Comparison of ENCODE assay signal across 1 cellular context in genomic region chr16:67719778-67720144, GRCh38.
TF ChIP-seq lines count a peak whose summit lies in the region.

No MANE protein-coding gene starts in this region.

TF ChIP-seq in GM23338, 12 proteins besides CTCF, POLR2A, EP300 and RAD21 (continued from another document):
- TF ChIP-seq, protein P1, sequence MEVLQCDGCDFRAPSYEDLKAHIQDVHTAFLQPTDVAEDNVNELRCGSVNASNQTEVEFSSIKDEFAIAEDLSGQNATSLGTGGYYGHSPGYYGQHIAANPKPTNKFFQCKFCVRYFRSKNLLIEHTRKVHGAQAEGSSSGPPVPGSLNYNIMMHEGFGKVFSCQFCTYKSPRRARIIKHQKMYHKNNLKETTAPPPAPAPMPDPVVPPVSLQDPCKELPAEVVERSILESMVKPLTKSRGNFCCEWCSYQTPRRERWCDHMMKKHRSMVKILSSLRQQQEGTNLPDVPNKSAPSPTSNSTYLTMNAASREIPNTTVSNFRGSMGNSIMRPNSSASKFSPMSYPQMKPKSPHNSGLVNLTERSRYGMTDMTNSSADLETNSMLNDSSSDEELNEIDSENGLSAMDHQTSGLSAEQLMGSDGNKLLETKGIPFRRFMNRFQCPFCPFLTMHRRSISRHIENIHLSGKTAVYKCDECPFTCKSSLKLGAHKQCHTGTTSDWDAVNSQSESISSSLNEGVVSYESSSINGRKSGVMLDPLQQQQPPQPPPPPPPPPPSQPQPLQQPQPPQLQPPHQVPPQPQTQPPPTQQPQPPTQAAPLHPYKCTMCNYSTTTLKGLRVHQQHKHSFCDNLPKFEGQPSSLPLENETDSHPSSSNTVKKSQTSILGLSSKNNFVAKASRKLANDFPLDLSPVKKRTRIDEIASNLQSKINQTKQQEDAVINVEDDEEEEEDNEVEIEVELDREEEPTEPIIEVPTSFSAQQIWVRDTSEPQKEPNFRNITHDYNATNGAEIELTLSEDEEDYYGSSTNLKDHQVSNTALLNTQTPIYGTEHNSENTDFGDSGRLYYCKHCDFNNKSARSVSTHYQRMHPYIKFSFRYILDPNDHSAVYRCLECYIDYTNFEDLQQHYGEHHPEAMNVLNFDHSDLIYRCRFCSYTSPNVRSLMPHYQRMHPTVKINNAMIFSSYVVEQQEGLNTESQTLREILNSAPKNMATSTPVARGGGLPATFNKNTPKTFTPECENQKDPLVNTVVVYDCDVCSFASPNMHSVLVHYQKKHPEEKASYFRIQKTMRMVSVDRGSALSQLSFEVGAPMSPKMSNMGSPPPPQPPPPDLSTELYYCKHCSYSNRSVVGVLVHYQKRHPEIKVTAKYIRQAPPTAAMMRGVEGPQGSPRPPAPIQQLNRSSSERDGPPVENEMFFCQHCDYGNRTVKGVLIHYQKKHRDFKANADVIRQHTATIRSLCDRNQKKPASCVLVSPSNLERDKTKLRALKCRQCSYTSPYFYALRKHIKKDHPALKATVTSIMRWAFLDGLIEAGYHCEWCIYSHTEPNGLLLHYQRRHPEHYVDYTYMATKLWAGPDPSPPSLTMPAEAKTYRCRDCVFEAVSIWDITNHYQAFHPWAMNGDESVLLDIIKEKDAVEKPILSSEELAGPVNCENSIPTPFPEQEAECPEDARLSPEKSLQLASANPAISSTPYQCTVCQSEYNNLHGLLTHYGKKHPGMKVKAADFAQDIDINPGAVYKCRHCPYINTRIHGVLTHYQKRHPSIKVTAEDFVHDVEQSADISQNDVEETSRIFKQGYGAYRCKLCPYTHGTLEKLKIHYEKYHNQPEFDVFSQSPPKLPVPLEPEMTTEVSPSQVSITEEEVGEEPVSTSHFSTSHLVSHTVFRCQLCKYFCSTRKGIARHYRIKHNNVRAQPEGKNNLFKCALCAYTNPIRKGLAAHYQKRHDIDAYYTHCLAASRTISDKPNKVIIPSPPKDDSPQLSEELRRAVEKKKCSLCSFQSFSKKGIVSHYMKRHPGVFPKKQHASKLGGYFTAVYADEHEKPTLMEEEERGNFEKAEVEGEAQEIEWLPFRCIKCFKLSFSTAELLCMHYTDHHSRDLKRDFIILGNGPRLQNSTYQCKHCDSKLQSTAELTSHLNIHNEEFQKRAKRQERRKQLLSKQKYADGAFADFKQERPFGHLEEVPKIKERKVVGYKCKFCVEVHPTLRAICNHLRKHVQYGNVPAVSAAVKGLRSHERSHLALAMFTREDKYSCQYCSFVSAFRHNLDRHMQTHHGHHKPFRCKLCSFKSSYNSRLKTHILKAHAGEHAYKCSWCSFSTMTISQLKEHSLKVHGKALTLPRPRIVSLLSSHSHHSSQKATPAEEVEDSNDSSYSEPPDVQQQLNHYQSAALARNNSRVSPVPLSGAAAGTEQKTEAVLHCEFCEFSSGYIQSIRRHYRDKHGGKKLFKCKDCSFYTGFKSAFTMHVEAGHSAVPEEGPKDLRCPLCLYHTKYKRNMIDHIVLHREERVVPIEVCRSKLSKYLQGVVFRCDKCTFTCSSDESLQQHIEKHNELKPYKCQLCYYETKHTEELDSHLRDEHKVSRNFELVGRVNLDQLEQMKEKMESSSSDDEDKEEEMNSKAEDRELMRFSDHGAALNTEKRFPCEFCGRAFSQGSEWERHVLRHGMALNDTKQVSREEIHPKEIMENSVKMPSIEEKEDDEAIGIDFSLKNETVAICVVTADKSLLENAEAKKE (CRISPR knock-in tag; IDR thresholded peaks at IDR 0.05): no peak
- TF ChIP-seq EZH2 (IDR thresholded peaks at IDR 0.05; ENCODE audit: low read depth, unreplicated experiment) (no peak), JUNB (IDR thresholded peaks at IDR 0.05; ENCODE audit: unreplicated experiment) (no peak), POLR2AphosphoS5 (IDR thresholded peaks at IDR 0.05; ENCODE audit: low read depth) (no peak), NANOG (IDR thresholded peaks at IDR 0.05; ENCODE audit: borderline replicate concordance) (no peak), STAT1 (IDR thresholded peaks at IDR 0.05; ENCODE audit: unreplicated experiment) (no peak), EZH2phosphoT487 (IDR thresholded peaks at IDR 0.05; ENCODE audit: unreplicated experiment) (no peak), CREB1 (CRISPR knock-in tag; IDR thresholded peaks at IDR 0.05; ENCODE audit: low read depth) (no peak)
- TF ChIP-seq, protein P2, sequence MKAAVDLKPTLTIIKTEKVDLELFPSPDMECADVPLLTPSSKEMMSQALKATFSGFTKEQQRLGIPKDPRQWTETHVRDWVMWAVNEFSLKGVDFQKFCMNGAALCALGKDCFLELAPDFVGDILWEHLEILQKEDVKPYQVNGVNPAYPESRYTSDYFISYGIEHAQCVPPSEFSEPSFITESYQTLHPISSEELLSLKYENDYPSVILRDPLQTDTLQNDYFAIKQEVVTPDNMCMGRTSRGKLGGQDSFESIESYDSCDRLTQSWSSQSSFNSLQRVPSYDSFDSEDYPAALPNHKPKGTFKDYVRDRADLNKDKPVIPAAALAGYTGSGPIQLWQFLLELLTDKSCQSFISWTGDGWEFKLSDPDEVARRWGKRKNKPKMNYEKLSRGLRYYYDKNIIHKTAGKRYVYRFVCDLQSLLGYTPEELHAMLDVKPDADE (IDR thresholded peaks at IDR 0.05): no peak
